8 cellular contexts compared by ENCODE assay signal in the genomic region with DNA sequence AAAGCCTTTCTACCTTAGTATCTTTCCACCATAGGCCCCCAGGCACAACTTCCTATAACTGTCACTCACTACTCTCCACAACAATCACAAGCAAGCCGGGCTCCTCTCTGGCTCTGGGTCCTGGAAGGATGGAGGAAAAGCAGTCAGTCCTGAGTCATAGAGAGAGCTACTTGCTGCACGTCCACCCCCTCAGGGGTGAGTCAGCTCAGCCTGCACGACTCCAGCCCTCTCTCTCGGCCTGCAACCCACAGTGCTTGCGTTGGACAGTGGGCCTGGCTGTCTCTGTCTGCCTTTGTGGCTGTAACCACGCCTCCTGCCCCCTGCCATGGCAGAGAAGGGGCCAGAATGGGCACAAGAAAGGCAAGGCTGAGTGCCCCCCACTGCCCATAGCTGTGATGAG.
DNase-seq lines count a peak whose midpoint lies in the region; ATAC-seq, FAIRE-seq and TF ChIP-seq lines count a peak whose summit lies in the region.

No MANE protein-coding gene starts in this region.

- TF ChIP-seq CTCF in keratinocyte (optimal IDR thresholded peaks at IDR 0.05 in 1 of 3, IDR thresholded peaks at IDR 0.05 in 1 of 3, conservative IDR thresholded peaks at IDR 0.05 in 1 of 3; ENCODE audit: extremely low read depth in 1 of 3, insufficient read depth in 2 of 3, low read length in 3 of 3) = peak in 1 of 3 experiments; percentile 2

- H3K4me1 ChIP-seq in keratinocyte (ENCODE audit: control insufficient read depth, extremely low read depth, insufficient read depth, low read length) = peaks cover 4% of the 10 kb centered on the region

- no peaks in the 10 kb centered on the region for H4K20me1 ChIP-seq in keratinocyte (ENCODE audit: control insufficient read depth, extremely low read depth, insufficient read depth, low read length)

- dilution Hi-C loops in keratinocyte (cut with MboI; ENCODE audit: extremely low pct_ligation_motif_present, low sequenced_read_pairs) = no loop called here

- H3K4me1 Mint-ChIP-seq in activated CD8-positive, alpha-beta memory T cell treated with anti-CD3 and anti-CD28 coated beads, Interleukin-2, amount 10 ng/mL, durations not matched to agents 7 days and 5 days = peaks cover 16% of the 10 kb centered on the region

- no peaks in the 10 kb centered on the region for H3K9me3 Mint-ChIP-seq in activated CD8-positive, alpha-beta memory T cell treated with anti-CD3 and anti-CD28 coated beads, Interleukin-2, amount 10 ng/mL, durations not matched to agents 7 days and 5 days (ENCODE audit: low read depth)

- H3K27me3 Mint-ChIP-seq in activated CD8-positive, alpha-beta memory T cell treated with anti-CD3 and anti-CD28 coated beads, Interleukin-2, amount 10 ng/mL, durations not matched to agents 7 days and 5 days = peaks cover 39% of the 10 kb centered on the region

- H3K4me3 Mint-ChIP-seq in activated CD8-positive, alpha-beta memory T cell treated with anti-CD3 and anti-CD28 coated beads, Interleukin-2, amount 10 ng/mL, durations not matched to agents 7 days and 5 days = no peak overlapping the region

- no peaks in the 10 kb centered on the region for H3K36me3 Mint-ChIP-seq in activated CD8-positive, alpha-beta memory T cell treated with anti-CD3 and anti-CD28 coated beads, Interleukin-2, amount 10 ng/mL, durations not matched to agents 7 days and 5 days

- H3K79me2 ChIP-seq in keratinocyte (ENCODE audit: control insufficient read depth, insufficient read depth, low read length) = no peaks in the 10 kb centered on the region

- peak; percentile 49 for FAIRE-seq in keratinocyte (lab: Jason Lieb, UNC)

- no peak overlapping the region for H3K4me3 ChIP-seq in keratinocyte (ENCODE audit: control insufficient read depth in 2 of 3, extremely low read depth in 1 of 3, insufficient read depth in 2 of 3, low read depth in 1 of 3, low read length in 3 of 3)

- H3K9me1 ChIP-seq in keratinocyte (ENCODE audit: control insufficient read depth, extremely low read depth, insufficient read depth, low read length) = no peaks in the 10 kb centered on the region

- CTCF ChIA-PET in activated CD8-positive, alpha-beta memory T cell treated with anti-CD3 and anti-CD28 coated beads, Interleukin-2, amount 10 ng/mL, durations not matched to agents 7 days and 5 days (lab: Charles Lee) = no interaction called here

- ATAC-seq in activated CD8-positive, alpha-beta memory T cell treated with anti-CD3 and anti-CD28 coated beads, Interleukin-2, amount 10 ng/mL, durations not matched to agents 7 days and 5 days = peak; percentile 39
- no peak for ATAC-seq in HG03175 (IDR thresholded peaks at IDR 0.05; ENCODE audit: unreplicated experiment)

- no peak overlapping the region for H3K27ac ChIP-seq in keratinocyte (ENCODE audit: control insufficient read depth, insufficient read depth, low read length)

- H3K9me3 ChIP-seq in keratinocyte (ENCODE audit: control insufficient read depth, low read depth, low read length) = no peaks in the 10 kb centered on the region

- H3K27me3 ChIP-seq in keratinocyte (ENCODE audit: control insufficient read depth, extremely low read depth, insufficient read depth, low read length) = peaks cover 7% of the 10 kb centered on the region

- no peaks in the 10 kb centered on the region for H3K36me3 ChIP-seq in keratinocyte (ENCODE audit: control insufficient read depth in 2 of 2, extremely low read depth in 1 of 2, insufficient read depth in 2 of 2, low read length in 2 of 2)

- H3K9ac ChIP-seq in keratinocyte (ENCODE audit: control insufficient read depth, extremely low read depth, insufficient read depth, low read length) = no peak overlapping the region

- H2AFZ ChIP-seq in keratinocyte (ENCODE audit: control insufficient read depth, low read length) = no peak overlapping the region

- no peak for DNase-seq in activated CD8-positive, alpha-beta memory T cell treated with anti-CD3 and anti-CD28 coated beads, Interleukin-2, amount 10 ng/mL, durations not matched to agents 7 days and 5 days
- no peak for DNase-seq in activated CD8-positive, alpha-beta memory T cell treated with anti-CD3 and anti-CD28 coated beads, Interleukin-2, amount 50 U/mL, for 48 hours
- DNase-seq in astrocyte of the hippocampus (ENCODE audit: low read depth, low spot score) = peak; percentile 95
- DNase-seq in keratinocyte (ENCODE audit: low read depth, low spot score) = peak; percentile 64
- DNase-seq in stromal cell of bone marrow (ENCODE audit: low read depth) = peak; percentile 96
- no peak for DNase-seq in DMS153 treated with DMSO at 0.1 percent for 48 hours (lab: John Stamatoyannopoulos, UW; ENCODE audit: unreplicated experiment)
- DNase-seq in NCI-H2107 (lab: John Stamatoyannopoulos, UW) = no peak

- H3K4me2 ChIP-seq in keratinocyte (ENCODE audit: control insufficient read depth, extremely low read depth, insufficient read depth, low read depth, low read length) = no peak overlapping the region

- peak overlapping the region; percentile 4 for H3K27ac Mint-ChIP-seq in activated CD8-positive, alpha-beta memory T cell treated with anti-CD3 and anti-CD28 coated beads, Interleukin-2, amount 10 ng/mL, durations not matched to agents 7 days and 5 days

Comparison
In these comparisons a context has a peak if more than half of its experiments do, and no peak if none do; other contexts are left out.
1. DNase-seq: peak in astrocyte of the hippocampus (single experiment), keratinocyte (single experiment) and stromal cell of bone marrow (single experiment); none in activated CD8-positive, alpha-beta memory T cell treated with anti-CD3 and anti-CD28 coated beads, Interleukin-2, amount 10 ng/mL, durations not matched to agents 7 days and 5 days (single experiment), activated CD8-positive, alpha-beta memory T cell treated with anti-CD3 and anti-CD28 coated beads, Interleukin-2, amount 50 U/mL, for 48 hours (single experiment), DMS153 treated with DMSO at 0.1 percent for 48 hours (single experiment) and NCI-H2107 (single experiment).